23 cellular contexts compared by ENCODE assay signal in genomic region chr4:66602622-66603021, GRCh38.
"Had no signal": no experiment of that assay in that cellular context is flagged by ENCODE, and none has a peak within 500 bp of the region (broad histone marks: within the 10 kb centered on the region; RNA-seq: fewer than 3 reads in every experiment).

No MANE protein-coding gene starts in this region.

- H3K4me1 ChIP-seq: esophagus squamous epithelium, lower lobe of right lung, prostate gland, right atrium auricular region, stomach, thyroid gland had no signal

- ATAC-seq: effector memory CD8-positive, alpha-beta T cell; left ventricle myocardium superior; lower lobe of right lung; naive thymus-derived CD8-positive, alpha-beta T cell; sciatic nerve; stimulated activated effector memory CD8-positive, alpha-beta T cell treated with anti-CD3 and anti-CD28 coated beads, Interleukin-12 subunit alpha, Interleukin-12 subunit beta, amount 100 ng/mL, for 72 hours had no signal

- H3K27me3 ChIP-seq: esophagus squamous epithelium, right atrium auricular region, stomach, thyroid gland had no signal

- H3K9me3 ChIP-seq: esophagus squamous epithelium, lower lobe of right lung, prostate gland, right atrium auricular region, thyroid gland had no signal

- H3K27ac ChIP-seq: coronary artery, esophagus squamous epithelium, lower lobe of right lung, prostate gland, right atrium auricular region, stomach, thyroid gland had no signal

- DNase-seq: effector memory CD8-positive, alpha-beta T cell; erythroblast; esophagus squamous epithelium; hypothalamus; immature natural killer cell; islet precursor cell; left ventricle myocardium superior; lower lobe of right lung; naive thymus-derived CD8-positive, alpha-beta T cell; nephron progenitor cell; nucleus accumbens; stimulated activated CD4-positive, alpha-beta T cell treated with anti-CD3 and anti-CD28 coated beads, Interleukin-12 subunit alpha, Interleukin-12 subunit beta, amount 100 ng/mL, for 4 hours; stimulated activated CD4-positive, alpha-beta T cell treated with anti-CD3 and anti-CD28 coated beads, Interleukin-1b, Interleukin-23, amount 100 ng/mL, for 48 hours; stimulated activated CD4-positive, alpha-beta T cell treated with anti-CD3 and anti-CD28 coated beads, Interleukin-4, amount 100 ng/mL, for 24 hours; stimulated activated naive CD4-positive, alpha-beta T cell treated with Interleukin-2 at 50 U/mL for 16 hours; stomach; thyroid gland had no signal

- H3K4me3 ChIP-seq: coronary artery, esophagus squamous epithelium, lower lobe of right lung, prostate gland, right atrium auricular region, smooth muscle cell, stomach, thyroid gland had no signal

- H3K36me3 ChIP-seq: esophagus squamous epithelium, lower lobe of right lung, prostate gland, right atrium auricular region, stomach, thyroid gland had no signal
